ENCODE assay signal across 18 cellular contexts in the genomic region with DNA sequence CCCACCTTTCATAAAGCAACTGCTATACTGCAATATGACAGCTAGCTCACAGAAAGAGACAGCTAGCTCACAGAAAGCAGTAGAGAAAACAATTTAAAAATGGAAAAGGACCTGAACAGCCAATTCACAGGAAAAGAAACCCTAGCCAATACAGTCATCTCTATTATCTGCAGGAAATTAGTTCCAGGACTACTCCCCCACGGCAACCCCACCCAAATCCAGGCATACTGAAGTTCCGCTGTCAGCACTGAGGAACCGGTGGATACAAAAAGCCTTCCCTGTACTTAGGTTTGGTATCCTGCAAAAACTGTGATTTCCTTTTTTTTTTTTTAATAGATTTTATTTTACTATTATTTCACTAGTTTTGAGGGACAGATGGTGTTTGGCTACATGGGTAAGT. TPM values are rescaled to one million over a fixed set of nuclear protein-coding genes. Genes with fewer than 3 reads are reported as not detected.
A peak's percentile ranks its signal among the peaks of the same experiment; 100 is the strongest.
DNase-seq lines count a peak whose midpoint lies in the region; ATAC-seq and TF ChIP-seq lines count a peak whose summit lies in the region.
"Had no signal": no experiment of that assay in that cellular context is flagged by ENCODE, and none has a peak within 500 bp of the region (broad histone marks: within the 10 kb centered on the region; RNA-seq: fewer than 3 reads in every experiment).

No MANE protein-coding gene starts in this region.

- peak overlapping the region; percentile 25 for H3K27ac Mint-ChIP-seq in stimulated activated memory B cell treated with anti-CD40 and anti-IgM and Interleukin-4, amounts not matched to agents 10 μg/mL and 1 μg/mL and 100 μg/mL, for 72 hours
- H3K27ac Mint-ChIP-seq: B cell had no signal

- TF ChIP-seq CTCF in heart right ventricle (IDR thresholded peaks at IDR 0.05), result no peak
- TF ChIP-seq CTCF in fibroblast of mammary gland (conservative IDR thresholded peaks at IDR 0.05; ENCODE audit: control insufficient read depth, insufficient read depth, low read depth, low read length), result no peak
- TF ChIP-seq CTCF in BE2C (IDR thresholded peaks at IDR 0.05; ENCODE audit: low read depth, low read length), result no peak

- H3K4me3 ChIP-seq in heart right ventricle (no peak overlapping the region), SK-N-MC (no peak overlapping the region), fibroblast of mammary gland (ENCODE audit: control insufficient read depth, low read depth, low read length) (no peak overlapping the region), BE2C (ENCODE audit: low read depth, low read length) (no peak overlapping the region)
- H3K4me3 ChIP-seq: MG63 had no signal

- H3K27ac ChIP-seq in heart right ventricle (peak overlapping the region in 6 of 10 donors; percentile 28 to 53 (median 42)), SK-N-MC (peak overlapping the region; percentile 22; the same call in 1 of the 2 replicates)

- no peak overlapping the region for H3K9ac ChIP-seq in SK-N-MC (ENCODE audit: insufficient read length)

- H3K4me1 Mint-ChIP-seq in stimulated activated memory B cell treated with anti-CD40 and anti-IgM and Interleukin-4, amounts not matched to agents 10 μg/mL and 1 μg/mL and 100 μg/mL, for 72 hours, result peaks cover 5% of the 10 kb centered on the region
- H3K4me1 Mint-ChIP-seq: B cell had no signal

- H3K4me3 Mint-ChIP-seq in stimulated activated memory B cell treated with anti-CD40 and anti-IgM and Interleukin-4, amounts not matched to agents 10 μg/mL and 1 μg/mL and 100 μg/mL, for 72 hours, result no peak overlapping the region
- H3K4me3 Mint-ChIP-seq: B cell; CD4-positive, alpha-beta T cell had no signal

- H3K36me3 Mint-ChIP-seq in stimulated activated memory B cell treated with anti-CD40 and anti-IgM and Interleukin-4, amounts not matched to agents 10 μg/mL and 1 μg/mL and 100 μg/mL, for 72 hours, result peaks cover 46% of the 10 kb centered on the region

- H3K27me3 ChIP-seq in heart right ventricle (no peaks in the 10 kb centered on the region), BE2C (no peaks in the 10 kb centered on the region)
- H3K27me3 ChIP-seq: MG63 had no signal

- peaks cover 0 to 11% (median 0%) of the 10 kb centered on the region in 9 donors for H3K4me1 ChIP-seq in heart right ventricle
- H3K4me1 ChIP-seq in BE2C, result no peaks in the 10 kb centered on the region

- peak in 4 of 8 donors; percentile 48 to 91 (median 64) for ATAC-seq in heart right ventricle
- ATAC-seq in stimulated activated memory B cell treated with anti-CD40 and anti-IgM and Interleukin-4, amounts not matched to agents 10 μg/mL and 1 μg/mL and 100 μg/mL, for 72 hours, result no peak
- ATAC-seq: Panc1 had no signal

- DNase-seq in heart right ventricle (no peak), cardiac septum (ENCODE audit: low spot score) (no peak), SK-N-MC (ENCODE audit: low read depth, low spot score) (no peak), fibroblast of mammary gland (ENCODE audit: low read depth) (peak; percentile 25), SKM-1 treated with dmso at 0.1 percent for 144 hours (lab: John Stamatoyannopoulos, UW; ENCODE audit: unreplicated experiment) (no peak), BE2C (no peak)
- DNase-seq: CD4-positive, alpha-beta T cell; EL; H7; MG63; NCI-H1092; NCI-H146; NCI-H2081; NCI-H524; SHP77 had no signal

- H3K9me3 ChIP-seq in heart right ventricle (no peaks in the 10 kb centered on the region), SK-N-MC (ENCODE audit: low read depth, low read length) (no peaks in the 10 kb centered on the region), BE2C (no peaks in the 10 kb centered on the region)
- H3K9me3 ChIP-seq: MG63 had no signal

- peaks cover 0 to 100% (median 49%) of the 10 kb centered on the region in 9 donors for H3K36me3 ChIP-seq in heart right ventricle
- peaks cover 87% of the 10 kb centered on the region for H3K36me3 ChIP-seq in SK-N-MC (ENCODE audit: insufficient read depth, low read length)
- H3K36me3 ChIP-seq in BE2C, result peaks cover 54% of the 10 kb centered on the region

- WGBS in heart right ventricle, 2 donors, result 61% methylated on average over 3 of the region's 3 CpGs

- no peaks in the 10 kb centered on the region for H3K9me3 Mint-ChIP-seq in stimulated activated memory B cell treated with anti-CD40 and anti-IgM and Interleukin-4, amounts not matched to agents 10 μg/mL and 1 μg/mL and 100 μg/mL, for 72 hours
- H3K9me3 Mint-ChIP-seq: CD4-positive, alpha-beta T cell had no signal

- intact Hi-C loops in heart right ventricle (cut with DNase I) (loop anchor here in 1 of 10 donors (10.0 kb wide), 1 partner anchor 112 kb away; no protein-coding TSS in a partner anchor), cardiac septum (cut with DNase I) (no loop called here)

- H3K27me3 Mint-ChIP-seq in stimulated activated memory B cell treated with anti-CD40 and anti-IgM and Interleukin-4, amounts not matched to agents 10 μg/mL and 1 μg/mL and 100 μg/mL, for 72 hours, result no peaks in the 10 kb centered on the region
- H3K27me3 Mint-ChIP-seq: B cell; CD4-positive, alpha-beta T cell had no signal

RNA-seq across cellular contexts. Expression of a gene that starts 20.1 kb away (rescaled TPM):
- total RNA-seq in heart right ventricle, result 10 to 100 TPM; 50.9 to 80.5 (median 62.5) TPM
- 10 to 100 TPM in 1 of 2 donors, 1 to 10 TPM in 1; 8.3 to 42.4 TPM for polyA plus RNA-seq in heart right ventricle
- 61.8 TPM for total RNA-seq in cardiac septum
- 96.8 TPM for polyA plus RNA-seq in BE2C (2012; ENCODE audit: insufficient read depth, insufficient read length, low read depth)
